ENCODE assay signal across 10 cellular contexts in the genomic region with DNA sequence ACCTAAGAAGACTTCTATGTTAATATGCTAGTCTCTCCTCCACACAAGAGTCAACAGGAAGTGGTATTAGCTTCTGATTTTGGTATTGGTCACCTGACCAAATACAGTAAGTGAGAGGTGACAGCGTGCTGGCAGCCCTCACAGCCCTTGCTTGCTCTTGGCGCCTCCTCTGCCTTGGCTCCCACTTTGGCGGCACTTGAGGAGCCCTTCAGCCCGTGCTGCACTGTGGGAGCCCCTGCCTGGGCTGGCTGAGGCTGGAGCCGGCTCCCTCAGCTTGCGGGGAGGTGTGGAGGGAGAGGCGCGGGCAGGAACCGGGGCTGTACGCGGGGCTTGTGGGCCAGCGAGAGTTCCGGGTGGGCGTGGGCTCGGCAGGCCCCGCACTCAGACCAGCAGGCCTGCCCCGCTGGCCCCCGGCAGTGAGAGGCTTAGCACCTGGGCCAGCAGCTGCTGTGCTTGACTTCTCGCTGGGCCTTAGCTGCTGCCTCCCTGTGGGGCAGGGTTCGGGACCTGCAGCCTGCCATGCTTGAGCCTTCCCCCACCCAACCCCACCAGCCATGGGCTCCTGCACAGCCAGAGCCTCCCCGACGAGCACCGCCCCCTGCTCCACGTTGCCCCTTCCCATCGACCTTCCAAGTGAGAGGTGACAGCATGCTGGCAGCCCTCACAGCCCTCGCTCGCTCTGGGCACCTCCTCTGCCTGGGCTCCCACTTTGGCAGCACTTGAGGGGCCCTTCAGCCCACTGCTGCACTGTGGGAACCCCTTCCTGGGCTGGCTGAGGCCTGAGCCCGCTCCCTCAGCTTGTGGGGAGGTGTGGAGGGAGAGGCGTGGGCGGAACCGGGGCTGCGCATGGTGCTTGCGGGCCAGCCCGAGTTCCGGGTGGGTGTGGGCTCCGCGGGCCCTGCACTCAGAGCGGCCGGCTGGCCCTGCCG. TPM values are rescaled to one million over a fixed set of nuclear protein-coding genes. Genes with fewer than 3 reads are reported as not detected.
DNase-seq lines count a peak whose midpoint lies in the region; ATAC-seq, FAIRE-seq and TF ChIP-seq lines count a peak whose summit lies in the region.
"Had no signal": no experiment of that assay in that cellular context is flagged by ENCODE, and none has a peak within 500 bp of the region (broad histone marks: within the 10 kb centered on the region; RNA-seq: fewer than 3 reads in every experiment).

No MANE protein-coding gene starts in this region.

- no peak for FAIRE-seq in GM12878 (lab: Jason Lieb, UNC)

- no peaks in the 10 kb centered on the region for H3K36me3 ChIP-seq in GM12878 (ENCODE audit: control insufficient read depth in 2 of 2, insufficient read depth in 2 of 2, low read length in 1 of 2)

- intact Hi-C loops in GM12878 (cut with micrococcal nuclease; ENCODE audit: unreplicated experiment) = no loop called here

- H2AFZ ChIP-seq in GM12878 (ENCODE audit: control insufficient read depth, low read depth, low read length) = no peak overlapping the region

- in situ Hi-C loops in GM12878 (cut with MboI) = no loop called here

- H3K27me3 ChIP-seq in GM12878 (replicated peaks in 1 of 2; ENCODE audit: control insufficient read depth in 2 of 2, insufficient read depth in 2 of 2, low read length in 1 of 2) = no peaks in the 10 kb centered on the region

- TF ChIP-seq CTCF in GM12865 (IDR thresholded peaks at IDR 0.05; ENCODE audit: insufficient read depth, low read depth, low read length, missing control alignments) (no peak), GM12878 (IDR thresholded peaks at IDR 0.05 in 2 of 3, conservative IDR thresholded peaks at IDR 0.05 in 1 of 3; ENCODE audit: control insufficient read depth in 2 of 3, extremely low read depth in 1 of 3, insufficient read depth in 1 of 3, low read depth in 3 of 3, low read length in 3 of 3) (no peak)

- no peak for TF ChIP-seq POLR2A in GM12878 (IDR thresholded peaks at IDR 0.05; ENCODE audit: low read depth, low read length)

- DNase-seq in GM12865 (ENCODE audit: low read depth) (peak; percentile 68), GM12878 (ENCODE audit: low read depth, low spot score) (no peak), midbrain (lab: John Stamatoyannopoulos, UW) (no peak), A172 (ENCODE audit: low spot score) (no peak), NOMO-1 (lab: John Stamatoyannopoulos, UW; ENCODE audit: unreplicated experiment in 2 of 2) (no peak), CD1c-positive myeloid dendritic cell (ENCODE audit: extremely low spot score) (no peak)
- DNase-seq: amygdala, trophoblast cell had no signal

- BruUV-seq in GM12878 (replicated peaks; lab: Mats Ljungman, UMichigan) = no TSS peak

- no peak for TF ChIP-seq RAD21 in GM12878 (IDR thresholded peaks at IDR 0.05; ENCODE audit: insufficient read depth, low read depth, low read length)

- WGBS in GM12878 (ENCODE audit: insufficient coverage, insufficient replicate concordance, low lambda C conversion rate, missing lambda C conversion rate) = 85% methylated on average over 30 of the region's 40 CpGs

- ATAC-seq in GM19438 (IDR thresholded peaks at IDR 0.05; ENCODE audit: low read depth, unreplicated experiment) = peak; percentile 95
- ATAC-seq in HG03025 (IDR thresholded peaks at IDR 0.05; ENCODE audit: low FRiP score, unreplicated experiment) = peak; percentile 68
- ATAC-seq in GM12878 = peak; percentile 85

- RAD21 ChIA-PET in GM12878 (lab: Charles Lee; ENCODE audit: unreplicated experiment) = no interaction called here

- POLR2A ChIA-PET in GM12878 (lab: Charles Lee) = no interaction called here

- H4K20me1 ChIP-seq in GM12878 (ENCODE audit: control insufficient read depth, insufficient read depth) = no peaks in the 10 kb centered on the region

- no peak for TF ChIP-seq EP300 in GM12878 (IDR thresholded peaks at IDR 0.05; ENCODE audit: borderline replicate concordance in 1 of 2, control insufficient read depth in 1 of 2, low read depth in 2 of 2, low read length in 2 of 2)

- CTCF ChIA-PET in GM12878 (lab: Yijun Ruan, JAX) = interaction anchor here (0.6 kb wide), 2 partner anchors 613 to 1515 kb away, joined by 4 to 5 read pairs; no protein-coding TSS in a partner anchor

- H3K4me2 ChIP-seq in GM12878 (ENCODE audit: control insufficient read depth, insufficient read depth) = no peak overlapping the region

- H3K79me2 ChIP-seq in GM12878 (ENCODE audit: control insufficient read depth, insufficient read depth, low read length) = no peaks in the 10 kb centered on the region

- H3K4me3 ChIP-seq in GM12865 (ENCODE audit: low read depth, low read length) (no peak overlapping the region), GM12878 (no peak overlapping the region)

- H3K9ac ChIP-seq in GM12878 (ENCODE audit: control insufficient read depth, insufficient read depth, low read length) = no peak overlapping the region

- no peaks in the 10 kb centered on the region for H3K9me3 ChIP-seq in GM12878 (replicated peaks; ENCODE audit: control insufficient read depth, insufficient read depth, low read length)

- H3K27ac ChIP-seq in GM12878 (ENCODE audit: control insufficient read depth, insufficient read depth) = no peak overlapping the region

- H3K4me1 ChIP-seq in GM12878 (ENCODE audit: control insufficient read depth, insufficient read depth, low read length) = peaks cover 3% of the 10 kb centered on the region

- SMC1A ChIA-PET in GM12878 (lab: Charles Lee; ENCODE audit: uncharacterized antibody, unreplicated experiment) = no interaction called here

TF ChIP-seq in GM12878, 131 proteins besides CTCF, POLR2A, EP300 and RAD21:
- TF ChIP-seq, protein P1, sequence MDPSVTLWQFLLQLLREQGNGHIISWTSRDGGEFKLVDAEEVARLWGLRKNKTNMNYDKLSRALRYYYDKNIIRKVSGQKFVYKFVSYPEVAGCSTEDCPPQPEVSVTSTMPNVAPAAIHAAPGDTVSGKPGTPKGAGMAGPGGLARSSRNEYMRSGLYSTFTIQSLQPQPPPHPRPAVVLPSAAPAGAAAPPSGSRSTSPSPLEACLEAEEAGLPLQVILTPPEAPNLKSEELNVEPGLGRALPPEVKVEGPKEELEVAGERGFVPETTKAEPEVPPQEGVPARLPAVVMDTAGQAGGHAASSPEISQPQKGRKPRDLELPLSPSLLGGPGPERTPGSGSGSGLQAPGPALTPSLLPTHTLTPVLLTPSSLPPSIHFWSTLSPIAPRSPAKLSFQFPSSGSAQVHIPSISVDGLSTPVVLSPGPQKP (IDR thresholded peaks at IDR 0.05; ENCODE audit: low read depth, low read length) = no peak
- TF ChIP-seq, protein P2, sequence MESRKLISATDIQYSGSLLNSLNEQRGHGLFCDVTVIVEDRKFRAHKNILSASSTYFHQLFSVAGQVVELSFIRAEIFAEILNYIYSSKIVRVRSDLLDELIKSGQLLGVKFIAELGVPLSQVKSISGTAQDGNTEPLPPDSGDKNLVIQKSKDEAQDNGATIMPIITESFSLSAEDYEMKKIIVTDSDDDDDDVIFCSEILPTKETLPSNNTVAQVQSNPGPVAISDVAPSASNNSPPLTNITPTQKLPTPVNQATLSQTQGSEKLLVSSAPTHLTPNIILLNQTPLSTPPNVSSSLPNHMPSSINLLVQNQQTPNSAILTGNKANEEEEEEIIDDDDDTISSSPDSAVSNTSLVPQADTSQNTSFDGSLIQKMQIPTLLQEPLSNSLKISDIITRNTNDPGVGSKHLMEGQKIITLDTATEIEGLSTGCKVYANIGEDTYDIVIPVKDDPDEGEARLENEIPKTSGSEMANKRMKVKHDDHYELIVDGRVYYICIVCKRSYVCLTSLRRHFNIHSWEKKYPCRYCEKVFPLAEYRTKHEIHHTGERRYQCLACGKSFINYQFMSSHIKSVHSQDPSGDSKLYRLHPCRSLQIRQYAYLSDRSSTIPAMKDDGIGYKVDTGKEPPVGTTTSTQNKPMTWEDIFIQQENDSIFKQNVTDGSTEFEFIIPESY (IDR thresholded peaks at IDR 0.05) = peak; percentile 91
- peak in 1 of 2 experiments; percentile 36; a peak in 1 of 4 replicates for TF ChIP-seq BHLHE40 (IDR thresholded peaks at IDR 0.05; ENCODE audit: borderline replicate concordance in 1 of 2, low read depth in 2 of 2, low read length in 1 of 2)
TF ChIP-seq in GM12878: peak in this region for 2.

RNA-seq across cellular contexts. Expression of a gene that starts 4.2 kb away (rescaled TPM):
- total RNA-seq in GM12878 (2013; cell fraction: nucleolus; rRNA removed) = 45.3 and 48.7 TPM in 2 replicates
- total RNA-seq in GM12878 (2014; rRNA removed) = 46.5 and 47.2 TPM in 2 replicates
- total RNA-seq in GM12878 (2014; rRNA removed; fragmentation: Illumina TruSeq; extraction: Trizol) = 45.2 and 46.2 TPM in 2 replicates
- total RNA-seq in GM12878 (2021) = 40.3 and 40.4 TPM in 2 replicates
- 23.1 TPM for polyA plus RNA-seq in GM12878 (2011; ENCODE audit: low read depth)
- polyA plus RNA-seq in GM12878 (2011; rRNA removed) = 56.3 and 61.4 TPM in 2 replicates
- 39.3 and 39.8 TPM in 2 replicates for polyA plus RNA-seq in GM12878 (2011; cell fraction: cytosol; rRNA removed)
- 72.0 and 78.8 TPM in 2 replicates for polyA plus RNA-seq in GM12878 (2011; cell fraction: nucleus; rRNA removed)
- 28.0 and 30.7 TPM in 2 replicates for polyA plus RNA-seq in GM12878 (2012)
- polyA plus RNA-seq in GM12878 (2014; fragmentation: Illumina TruSeq; extraction: Trizol) = 57.0 and 68.7 TPM in 2 replicates
- 10 to 100 TPM; 22.3 to 23.4 TPM for polyA plus RNA-seq in GM12878 (2014; fragmentation: Nextera tagmentation; extraction: Ambion mirVana)
- polyA plus RNA-seq in GM12878 (2014; rRNA removed) = 46.1 and 48.7 TPM in 2 replicates
- polyA plus RNA-seq in GM12878 (2016; fragmentation: Nextera tagmentation; extraction: Ambion mirVana) = 10 to 100 TPM; 54.5 to 56.0 TPM
- 53.2 and 55.0 TPM in 2 replicates for polyA minus RNA-seq in GM12878 (2011; rRNA and poly(A)+ RNA removed)
- polyA minus RNA-seq in GM12878 (2011; cell fraction: cytosol; rRNA and poly(A)+ RNA removed) = 15.1 and 18.3 TPM in 2 replicates
- polyA minus RNA-seq in GM12878 (2011; cell fraction: nucleus; rRNA and poly(A)+ RNA removed) = 16.9 and 17.5 TPM in 2 replicates
- 0.91 and 0.96 TPM in 2 replicates for total RNA-seq in A172 (2014; rRNA removed; shearing (Covaris generic))

Comparison
In these comparisons a context has a peak if more than half of its experiments do, and no peak if none do; other contexts are left out.
1. RNA of a gene that starts 4.2 kb away (total RNA-seq): 40.3 to 48.7 TPM in GM12878; 0.91 to 0.96 TPM in A172; every median in the first group is over 10 times any median in the second.
2. Peak in every context shown above with its lines, with median percentiles within 50 percentile points of each other: ATAC-seq.